In the genomic region with DNA sequence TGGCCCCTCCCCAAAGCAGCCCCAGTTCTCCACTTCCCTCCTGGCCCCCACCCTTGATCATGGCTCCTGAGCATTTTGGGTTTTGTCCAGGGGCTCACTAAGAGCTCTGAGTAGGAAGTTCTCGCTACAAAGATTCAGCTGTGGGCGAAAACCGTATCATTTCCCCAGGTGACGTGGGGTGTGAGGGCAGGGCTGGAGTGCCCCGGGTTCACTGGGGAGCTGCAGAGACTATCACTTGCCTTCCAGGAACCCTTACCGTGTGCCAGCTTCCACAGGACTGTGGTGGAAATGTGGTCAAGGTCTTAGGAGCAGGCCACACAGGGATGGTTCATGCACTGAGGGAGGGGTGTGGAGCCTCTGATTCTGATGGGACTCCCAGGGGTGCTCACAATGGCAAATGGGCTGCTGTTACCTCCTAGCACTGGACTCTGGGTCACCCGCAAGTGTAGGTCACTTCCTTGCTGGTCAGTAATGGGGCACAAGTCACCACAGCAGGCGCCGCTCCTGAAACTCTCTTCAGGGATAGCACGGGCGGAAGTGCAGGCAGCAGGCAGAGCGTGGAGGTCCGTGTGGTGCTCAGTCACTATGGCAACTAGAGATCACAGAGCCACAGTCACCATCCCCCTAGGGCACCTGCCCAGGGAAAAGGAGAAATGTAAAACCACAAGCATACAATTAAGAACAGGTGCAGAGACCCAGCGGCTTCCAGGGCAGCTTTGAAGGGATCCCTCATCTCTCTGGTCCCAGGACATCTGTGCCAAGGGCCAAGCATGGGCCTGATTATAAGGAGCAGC, we compare ENCODE assay signal across 9 cellular contexts. TPM values are rescaled to one million over a fixed set of nuclear protein-coding genes. Genes with fewer than 3 reads are reported as not detected.
DNase-seq lines count a peak whose midpoint lies in the region; ATAC-seq and TF ChIP-seq lines count a peak whose summit lies in the region.
"Had no signal": no experiment of that assay in that cellular context is flagged by ENCODE, and none has a peak within 500 bp of the region (broad histone marks: within the 10 kb centered on the region; RNA-seq: fewer than 3 reads in every experiment).

No MANE protein-coding gene starts in this region.

- H3K4me3 Mint-ChIP-seq in activated T-cell treated with anti-CD3 and anti-CD28 coated beads, Interleukin-2, amount 50 U/mL, for 24 hours: peak overlapping the region; percentile 44
- H3K4me3 Mint-ChIP-seq in Calu3 (ENCODE audit: low read depth, unreplicated experiment) (no peak overlapping the region), chondrocyte (ENCODE audit: unreplicated experiment) (no peak overlapping the region)
- H3K4me3 Mint-ChIP-seq: dendritic cell treated with granulocyte-macrophage colony-stimulating factor and Interleukin-4, amounts not matched to agents 40 ng/mL and 50 ng/mL, for 4 days had no signal

- 28 to 44% (median 37%) methylated on average over 7 to 14 of the region's 14 CpGs for WGBS in spleen, 5 donors

- H3K27me3 ChIP-seq in spleen (replicated peaks in 1 of 7): no peaks in the 10 kb centered on the region

- no peaks in the 10 kb centered on the region for H3K9me3 Mint-ChIP-seq in activated T-cell treated with anti-CD3 and anti-CD28 coated beads, Interleukin-2, amount 50 U/mL, for 24 hours
- H3K9me3 Mint-ChIP-seq in Calu3 (ENCODE audit: low read depth, unreplicated experiment) (peaks cover 2% of the 10 kb centered on the region), chondrocyte (ENCODE audit: low read depth) (no peaks in the 10 kb centered on the region)
- H3K9me3 Mint-ChIP-seq: dendritic cell treated with granulocyte-macrophage colony-stimulating factor and Interleukin-4, amounts not matched to agents 40 ng/mL and 50 ng/mL, for 4 days had no signal

- no peak for TF ChIP-seq CTCF in spleen (IDR thresholded peaks at IDR 0.05 in 8 of 11, conservative IDR thresholded peaks at IDR 0.05 in 3 of 11)
- no peak for TF ChIP-seq CTCF in Calu3 (IDR thresholded peaks at IDR 0.05; ENCODE audit: unreplicated experiment)
- no peak for TF ChIP-seq CTCF in chondrocyte (IDR thresholded peaks at IDR 0.05)

- no peaks in the 10 kb centered on the region for H3K9me3 ChIP-seq in spleen

- DNase-seq in NCI-H187 treated with DMSO at 0.1 percent for 48 hours (lab: John Stamatoyannopoulos, UW) (peak; percentile 87), spleen (peak; percentile 82), Calu3 (no peak), chondrocyte (ENCODE audit: low spot score) (no peak), substantia nigra (lab: John Stamatoyannopoulos, UW) (no peak)
- DNase-seq in activated T-cell treated with anti-CD3 and anti-CD28 coated beads, Interleukin-2, amount 50 U/mL, for 24 hours: peak; percentile 51

- peak overlapping the region in 4 of 8 donors; percentile 29 to 75 (median 61) for H3K27ac ChIP-seq in spleen
- H3K27ac ChIP-seq in substantia nigra (ENCODE audit: low read depth, low read length, poor library complexity, severe bottlenecking): no peak overlapping the region

- CTCF ChIA-PET in Calu3 (lab: Charles Lee): interaction anchor here (0.7 kb wide), 1 partner anchor 612 kb away, joined by 3 read pairs; no protein-coding TSS in a partner anchor

- intact Hi-C loops in spleen (cut with DNase I; ENCODE audit: low total_unique reads) (loop anchor here (10.0 kb wide), 1 partner anchor 54 kb away; a partner anchor contains a TSS), Calu3 (cut with micrococcal nuclease; ENCODE audit: unreplicated experiment) (no loop called here)

- H3K36me3 Mint-ChIP-seq in activated T-cell treated with anti-CD3 and anti-CD28 coated beads, Interleukin-2, amount 50 U/mL, for 24 hours (ENCODE audit: low read depth): no peaks in the 10 kb centered on the region
- H3K36me3 Mint-ChIP-seq in Calu3 (ENCODE audit: insufficient read depth, unreplicated experiment) (peaks cover 22% of the 10 kb centered on the region), chondrocyte (ENCODE audit: low read depth) (no peaks in the 10 kb centered on the region)

- TF ChIP-seq POLR2A in spleen (IDR thresholded peaks at IDR 0.05): no peak

- H3K4me1 ChIP-seq in spleen: peaks cover 3 to 60% (median 49%) of the 10 kb centered on the region in 6 donors

- H3K4me1 Mint-ChIP-seq in activated T-cell treated with anti-CD3 and anti-CD28 coated beads, Interleukin-2, amount 50 U/mL, for 24 hours (ENCODE audit: low read depth): peaks cover 72% of the 10 kb centered on the region
- H3K4me1 Mint-ChIP-seq in Calu3 (ENCODE audit: low read depth, unreplicated experiment) (peaks cover 43% of the 10 kb centered on the region), chondrocyte (ENCODE audit: low read depth) (peaks cover 8% of the 10 kb centered on the region)

- H3K4me3 ChIP-seq in spleen: peak overlapping the region in 2 of 8 donors; percentile 15 to 51

- BruUV-seq in Calu3 (replicated peaks; lab: Mats Ljungman, UMichigan): no TSS peak

- ATAC-seq in GM18499 (IDR thresholded peaks at IDR 0.05; ENCODE audit: insufficient read depth, unreplicated experiment) (peak; percentile 46), GM21825 (IDR thresholded peaks at IDR 0.05; ENCODE audit: unreplicated experiment) (peak; percentile 54)

- H3K36me3 ChIP-seq in spleen: no peaks in the 10 kb centered on the region

- H3K27me3 Mint-ChIP-seq in activated T-cell treated with anti-CD3 and anti-CD28 coated beads, Interleukin-2, amount 50 U/mL, for 24 hours: no peaks in the 10 kb centered on the region
- H3K27me3 Mint-ChIP-seq in Calu3 (ENCODE audit: unreplicated experiment) (no peaks in the 10 kb centered on the region), chondrocyte (ENCODE audit: low read depth) (peaks cover 4% of the 10 kb centered on the region)

- H3K27ac Mint-ChIP-seq in activated T-cell treated with anti-CD3 and anti-CD28 coated beads, Interleukin-2, amount 50 U/mL, for 24 hours: peak overlapping the region; percentile 11
- H3K27ac Mint-ChIP-seq in Calu3 (ENCODE audit: unreplicated experiment): no peak overlapping the region
- no peak overlapping the region for H3K27ac Mint-ChIP-seq in chondrocyte (ENCODE audit: unreplicated experiment)
- H3K27ac Mint-ChIP-seq: dendritic cell treated with granulocyte-macrophage colony-stimulating factor and Interleukin-4, amounts not matched to agents 40 ng/mL and 50 ng/mL, for 4 days had no signal

RNA-seq across cellular contexts. Expression of a gene that starts 35.4 kb away (rescaled TPM):
- under 1 TPM in 2 of 7 donors, not detected in 5; 0.25 to 0.33 TPM for total RNA-seq in spleen
- polyA plus RNA-seq in spleen: under 1 TPM; 0.10 to 0.35 (median 0.26) TPM
- total RNA-seq in Calu3 (2022): 2.2 and 3.3 TPM in 2 replicates
- total RNA-seq in chondrocyte: 0.15 TPM in 1 of 3 replicates, not detected in the others

RNA-seq across cellular contexts. Expression of a gene that starts 53.1 kb away (rescaled TPM):
- 10 to 100 TPM; 20.9 to 31.4 (median 24.5) TPM for total RNA-seq in spleen
- 10 to 100 TPM in 1 of 3 donors, 1 to 10 TPM in 2; 6.9 to 12.0 (median 9.5) TPM for polyA plus RNA-seq in spleen
- total RNA-seq in Calu3 (2022): 24.9 and 30.9 TPM in 2 replicates
- 3.5 to 4.8 TPM (median 4.7 TPM) in 3 replicates for total RNA-seq in chondrocyte

RNA-seq across cellular contexts. Expression of a gene that starts 56.9 kb away (rescaled TPM):
- 10 to 100 TPM in 5 of 7 donors, 1 to 10 TPM in 2; 7.2 to 16.3 (median 11.4) TPM for total RNA-seq in spleen
- polyA plus RNA-seq in spleen: 1 to 10 TPM; 2.6 to 4.2 (median 3.3) TPM
- not detected in 2 replicates for total RNA-seq in Calu3 (2022)
- not detected in 3 replicates for total RNA-seq in chondrocyte

Comparison
In these comparisons a context has a peak if more than half of its experiments do, and no peak if none do; other contexts are left out.
1. DNase-seq: peak in NCI-H187 treated with DMSO at 0.1 percent for 48 hours (single experiment), activated T-cell treated with anti-CD3 and anti-CD28 coated beads, Interleukin-2, amount 50 U/mL, for 24 hours (single experiment) and spleen (single experiment); none in Calu3 (single experiment), chondrocyte (single experiment) and substantia nigra (0 of 49).